ENCODE assay signal across 22 cellular contexts in the genomic region with DNA sequence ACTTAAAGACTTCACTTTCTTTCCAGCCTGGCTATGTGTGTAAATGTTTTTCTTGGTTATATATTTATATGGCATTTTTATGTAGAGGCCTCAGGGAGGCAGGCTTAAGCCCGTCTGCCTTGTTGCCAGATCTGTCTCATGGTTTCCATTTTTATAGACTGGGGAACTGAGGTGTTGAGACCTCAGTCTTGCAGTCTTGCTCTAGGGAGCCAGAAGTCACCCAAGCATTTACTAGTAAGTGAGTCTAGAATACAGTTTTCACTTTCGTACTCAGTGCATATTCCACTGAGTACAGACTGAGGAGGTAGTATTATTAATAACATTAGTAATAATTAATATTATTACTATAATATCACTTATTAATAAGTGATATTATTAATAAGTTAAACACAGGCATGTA.
DNase-seq lines count a peak whose midpoint lies in the region; ATAC-seq lines count a peak whose summit lies in the region.
"Had no signal": no experiment of that assay in that cellular context is flagged by ENCODE, and none has a peak within 500 bp of the region (broad histone marks: within the 10 kb centered on the region; RNA-seq: fewer than 3 reads in every experiment).

No MANE protein-coding gene starts in this region.

- no peaks in the 10 kb centered on the region for H3K36me3 Mint-ChIP-seq in CD4-positive, alpha-beta memory T cell

- no peak overlapping the region for H3K9ac ChIP-seq in mesendoderm (ENCODE audit: low read length)
- H3K9ac ChIP-seq: BLaER1 treated with 17β-estradiol and CSF1 and Interleukin-3, amounts not matched to agents 10 nM and 100 nM had no signal

- no peak overlapping the region for H2AK5ac ChIP-seq in mesendoderm (ENCODE audit: low read length)

- no peaks in the 10 kb centered on the region for H3K79me1 ChIP-seq in mesendoderm (ENCODE audit: low read length)

- no peak overlapping the region for H2BK5ac ChIP-seq in mesendoderm (ENCODE audit: low read length)

- no peak overlapping the region for H3K27ac Mint-ChIP-seq in CD4-positive, alpha-beta memory T cell
- H3K27ac Mint-ChIP-seq: CD4-positive, alpha-beta T cell had no signal

- no peak overlapping the region for H4K5ac ChIP-seq in mesendoderm (ENCODE audit: low read length)

- H3K23ac ChIP-seq in mesendoderm (ENCODE audit: low read length): no peak overlapping the region

- H3K18ac ChIP-seq in mesendoderm (ENCODE audit: low read length): no peak overlapping the region

- peaks cover 2 to 3% of the 10 kb centered on the region in 2 donors for H3K27me3 Mint-ChIP-seq in CD4-positive, alpha-beta memory T cell

- H3K4me1 ChIP-seq in mesendoderm (ENCODE audit: control insufficient read depth, low read depth, low read length): no peaks in the 10 kb centered on the region
- no peaks in the 10 kb centered on the region for H3K4me1 ChIP-seq in CD4-positive, alpha-beta memory T cell (ENCODE audit: insufficient read depth, low read length)
- H3K4me1 ChIP-seq: A549 had no signal

- H3K4me1 Mint-ChIP-seq in CD4-positive, alpha-beta memory T cell: no peaks in the 10 kb centered on the region

- no peak overlapping the region for H3K4me3 ChIP-seq in mesendoderm (ENCODE audit: low read length)
- no peak overlapping the region for H3K4me3 ChIP-seq in CD4-positive, alpha-beta memory T cell (ENCODE audit: low read length in 2 of 2)
- H3K4me3 ChIP-seq: A549; BLaER1 treated with 17β-estradiol and CSF1 and Interleukin-3, amounts not matched to agents 10 nM and 100 nM had no signal

- no peak overlapping the region for H3K27ac ChIP-seq in mesendoderm (ENCODE audit: low read depth, low read length)
- no peak overlapping the region for H3K27ac ChIP-seq in CD4-positive, alpha-beta memory T cell (ENCODE audit: low read depth, low read length)
- H3K27ac ChIP-seq: A549; BLaER1 treated with 17β-estradiol and CSF1 and Interleukin-3, amounts not matched to agents 10 nM and 100 nM; HL-60 had no signal

- H3K56ac ChIP-seq in mesendoderm (ENCODE audit: low read length): no peak overlapping the region

- H3K36me3 ChIP-seq in mesendoderm (ENCODE audit: control insufficient read depth, insufficient read depth, low read length): no peaks in the 10 kb centered on the region
- H3K36me3 ChIP-seq in CD4-positive, alpha-beta memory T cell (ENCODE audit: insufficient read depth, low read length): no peaks in the 10 kb centered on the region
- H3K36me3 ChIP-seq: BLaER1 treated with 17β-estradiol and CSF1 and Interleukin-3, amounts not matched to agents 10 nM and 100 nM had no signal

- H4K8ac ChIP-seq in mesendoderm (ENCODE audit: low read depth, low read length): no peak overlapping the region

- no peak overlapping the region for H2BK120ac ChIP-seq in mesendoderm (ENCODE audit: low read depth, low read length)

- H3K4me2 ChIP-seq in mesendoderm (ENCODE audit: low read length): no peak overlapping the region
- H3K4me2 ChIP-seq: A549; BLaER1 treated with 17β-estradiol and CSF1 and Interleukin-3, amounts not matched to agents 10 nM and 100 nM had no signal

- H3K9me3 Mint-ChIP-seq in CD4-positive, alpha-beta memory T cell: peaks cover 0 to 4% (median 0%) of the 10 kb centered on the region in 8 donors
- H3K9me3 Mint-ChIP-seq: CD4-positive, alpha-beta T cell had no signal

- no CpG with 5 or more reads among the region's 2 CpGs for WGBS in mesendoderm (ENCODE audit: extremely low coverage, insufficient coverage, low lambda C conversion rate)

- H3K9me3 ChIP-seq in CD4-positive, alpha-beta memory T cell (ENCODE audit: control insufficient read depth in 1 of 2, low read length in 2 of 2): no peaks in the 10 kb centered on the region
- H3K9me3 ChIP-seq: A549; BLaER1 treated with 17β-estradiol and CSF1 and Interleukin-3, amounts not matched to agents 10 nM and 100 nM had no signal

- DNase-seq in mesendoderm: no peak
- no peak for DNase-seq in CD4-positive, alpha-beta memory T cell
- DNase-seq: AML-193; CD4-positive, alpha-beta T cell; COR-L47; DMS53; HCEC 1CT; NCI-H1048; NCI-H1417; NCI-H1694; NCI-H2029 treated with DMSO at 0.1 percent for 48 hours; NCI-H446 treated with DMSO at 0.1 percent for 48 hours; NCI-H526; SHP77 treated with DMSO at 0.1 percent for 48 hours had no signal

- no peak overlapping the region for H3K4ac ChIP-seq in mesendoderm (ENCODE audit: low read depth, low read length)

- H3K27me3 ChIP-seq in mesendoderm (ENCODE audit: insufficient read depth, low read length, poor library complexity): no peaks in the 10 kb centered on the region
- H3K27me3 ChIP-seq in CD4-positive, alpha-beta memory T cell (ENCODE audit: insufficient read depth, low read length): no peaks in the 10 kb centered on the region
- H3K27me3 ChIP-seq: BLaER1 treated with 17β-estradiol and CSF1 and Interleukin-3, amounts not matched to agents 10 nM and 100 nM had no signal

- no peaks in the 10 kb centered on the region for H3K79me2 ChIP-seq in mesendoderm (ENCODE audit: control insufficient read depth, insufficient read depth, low read length)

- intact Hi-C loops in CD4-positive, alpha-beta memory T cell (cut with micrococcal nuclease): no loop called here

- CTCF ChIA-PET in CD4-positive, alpha-beta memory T cell (lab: Charles Lee; ENCODE audit: partially characterized antibody): no interaction called here

- H3K4me3 Mint-ChIP-seq in CD4-positive, alpha-beta memory T cell: no peak overlapping the region
- H3K4me3 Mint-ChIP-seq: CD4-positive, alpha-beta T cell had no signal

- ATAC-seq in GM18867 (IDR thresholded peaks at IDR 0.05; ENCODE audit: unreplicated experiment): peak; percentile 75
- peak; percentile 58 for ATAC-seq in GM21390 (IDR thresholded peaks at IDR 0.05; ENCODE audit: unreplicated experiment)
- ATAC-seq in HG03342 (IDR thresholded peaks at IDR 0.05; ENCODE audit: unreplicated experiment): peak; percentile 71
- ATAC-seq in HG02938 (IDR thresholded peaks at IDR 0.05; ENCODE audit: unreplicated experiment): no peak
- ATAC-seq in GM19395 (IDR thresholded peaks at IDR 0.05; ENCODE audit: unreplicated experiment): no peak

- H2BK15ac ChIP-seq in mesendoderm (replicated peaks; ENCODE audit: low read depth): no peak overlapping the region

- POLR2A ChIA-PET in CD4-positive, alpha-beta memory T cell (lab: Charles Lee; ENCODE audit: partially characterized antibody): no interaction called here

Comparison
In these comparisons a context has a peak if more than half of its experiments do, and no peak if none do; other contexts are left out.
1. ATAC-seq: peak in GM18867 (single experiment), GM21390 (single experiment) and HG03342 (single experiment); none in HG02938 (single experiment) and GM19395 (single experiment).